20 cellular contexts compared by ENCODE assay signal in the genomic region with DNA sequence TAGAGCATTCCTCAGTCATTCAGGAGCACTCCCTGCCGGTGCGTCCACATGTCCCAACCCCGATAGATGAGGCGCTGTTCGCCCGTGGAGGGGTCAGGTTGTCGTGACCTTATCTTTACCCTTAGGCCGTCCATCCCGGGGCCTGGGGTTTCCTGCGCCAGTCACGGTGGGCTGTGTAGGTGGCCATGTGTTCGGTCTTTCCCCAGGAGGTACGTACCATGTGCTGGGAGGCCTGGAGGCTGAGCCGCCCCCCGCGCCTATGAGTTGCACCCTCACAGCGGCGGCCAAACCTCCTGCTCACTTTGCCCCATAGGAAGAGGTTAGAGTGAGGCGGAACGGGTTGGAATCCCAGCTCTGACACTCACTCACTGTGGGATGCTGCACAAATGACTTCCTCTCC. TPM values are rescaled to one million over a fixed set of nuclear protein-coding genes. Genes with fewer than 3 reads are reported as not detected.
A peak's percentile ranks its signal among the peaks of the same experiment; 100 is the strongest.
DNase-seq lines count a peak whose midpoint lies in the region; ATAC-seq and TF ChIP-seq lines count a peak whose summit lies in the region.
"Had no signal": no experiment of that assay in that cellular context is flagged by ENCODE, and none has a peak within 500 bp of the region (broad histone marks: within the 10 kb centered on the region; RNA-seq: fewer than 3 reads in every experiment).

No MANE protein-coding gene starts in this region.

- H3K4ac ChIP-seq in IMR-90 (ENCODE audit: low read depth, low read length) (no peak overlapping the region; the same call in 1 of the 2 replicates), mesenchymal stem cell (ENCODE audit: low read depth in 1 of 2, low read length in 2 of 2) (no peak overlapping the region), mesendoderm (ENCODE audit: low read depth, low read length) (no peak overlapping the region)

- H3K9me3 ChIP-seq in BLaER1 (no peaks in the 10 kb centered on the region), IMR-90 (ENCODE audit: control insufficient read depth, insufficient read depth, low read length) (no peaks in the 10 kb centered on the region), mesenchymal stem cell (ENCODE audit: control insufficient read depth, low read length) (no peaks in the 10 kb centered on the region)
- H3K9me3 ChIP-seq: Caco-2, HAP-1 had no signal

- no peak for DNase-seq in IMR-90
- peak; percentile 72 for DNase-seq in chondrocyte (ENCODE audit: low spot score)
- DNase-seq in mesenchymal stem cell: no peak
- DNase-seq in mesendoderm: no peak
- DNase-seq: Caco-2; CD4-positive, alpha-beta T cell; DMS79; GDM1; GM23248 had no signal

- no peak overlapping the region for H3K4me3 ChIP-seq in BLaER1
- H3K4me3 ChIP-seq in IMR-90 (ENCODE audit: insufficient read depth, low read depth, low read length): no peak overlapping the region
- H3K4me3 ChIP-seq in mesenchymal stem cell (ENCODE audit: insufficient read depth in 1 of 2, low read depth in 1 of 2, low read length in 2 of 2): no peak overlapping the region
- no peak overlapping the region for H3K4me3 ChIP-seq in mesendoderm (ENCODE audit: low read length)
- H3K4me3 ChIP-seq: GM23248, HAP-1 had no signal

- H3K27ac Mint-ChIP-seq in chondrocyte (ENCODE audit: unreplicated experiment): no peak overlapping the region
- no peak overlapping the region for H3K27ac Mint-ChIP-seq in activated T-helper 17 cell treated with anti-CD3 and anti-CD28 coated beads, Interleukin-2, amount 50 U/mL, for 72 hours
- H3K27ac Mint-ChIP-seq: CD4-positive, alpha-beta T cell; IgD-negative memory B cell had no signal

- no peak overlapping the region for H2BK12ac ChIP-seq in mesenchymal stem cell (ENCODE audit: low read length in 2 of 2)

- H3K36me3 ChIP-seq in BLaER1 (no peaks in the 10 kb centered on the region), IMR-90 (ENCODE audit: control insufficient read depth, insufficient read depth, low read length) (no peaks in the 10 kb centered on the region), mesenchymal stem cell (ENCODE audit: control insufficient read depth in 1 of 2, insufficient read depth in 2 of 2, low read depth in 1 of 2, low read length in 2 of 2) (no peaks in the 10 kb centered on the region), mesendoderm (ENCODE audit: control insufficient read depth, insufficient read depth, low read length) (no peaks in the 10 kb centered on the region)
- H3K36me3 ChIP-seq: HAP-1 had no signal

- dilution Hi-C loops in IMR-90 (cut with HindIII; ENCODE audit: low sequenced_read_pairs, unreplicated experiment): no loop called here

- no peak for ATAC-seq in IMR-90 (ENCODE audit: low read depth)
- no peak for ATAC-seq in activated T-helper 17 cell treated with anti-CD3 and anti-CD28 coated beads, Interleukin-2, amount 50 U/mL, for 72 hours (replicated peaks)
- no peak for ATAC-seq in HG02852 (IDR thresholded peaks at IDR 0.05; ENCODE audit: unreplicated experiment)

- H3K9me1 ChIP-seq in IMR-90 (ENCODE audit: insufficient read depth, low read length): no peaks in the 10 kb centered on the region

- H3K4me1 ChIP-seq in BLaER1 (peaks cover 84% of the 10 kb centered on the region), IMR-90 (ENCODE audit: control insufficient read depth, insufficient read depth, low read length) (peaks cover 2% of the 10 kb centered on the region; the same call in 1 of the 2 replicates), mesenchymal stem cell (ENCODE audit: control insufficient read depth, insufficient read depth, low read depth, low read length) (peaks cover 11% of the 10 kb centered on the region), mesendoderm (ENCODE audit: control insufficient read depth, low read depth, low read length) (no peaks in the 10 kb centered on the region)
- H3K4me1 ChIP-seq: HAP-1 had no signal

- H3K14ac ChIP-seq in IMR-90 (replicated peaks; ENCODE audit: low read depth, low read length) (no peak overlapping the region), mesenchymal stem cell (ENCODE audit: low read length in 2 of 2) (no peak overlapping the region)

- H3K9ac ChIP-seq in BLaER1 (no peak overlapping the region), IMR-90 (ENCODE audit: low read depth, low read length) (no peak overlapping the region), mesenchymal stem cell (ENCODE audit: low read length) (no peak overlapping the region), mesendoderm (ENCODE audit: low read length) (no peak overlapping the region)
- H3K9ac ChIP-seq: GM23248 had no signal

- H3K79me1 ChIP-seq in IMR-90 (ENCODE audit: low read depth in 1 of 2, low read length in 2 of 2) (no peaks in the 10 kb centered on the region), mesenchymal stem cell (replicated peaks; ENCODE audit: low read length, poor library complexity, severe bottlenecking) (no peaks in the 10 kb centered on the region), mesendoderm (ENCODE audit: low read length) (no peaks in the 10 kb centered on the region)

- H3K56ac ChIP-seq in IMR-90 (ENCODE audit: extremely low read depth, insufficient read depth, low read length) (no peak overlapping the region), mesendoderm (ENCODE audit: low read length) (no peak overlapping the region)

- POLR2A ChIA-PET in IMR-90 (lab: Charles Lee; ENCODE audit: unreplicated experiment): no interaction called here

- in situ Hi-C loops in IMR-90 (cut with MboI; ENCODE audit: low sequenced_read_pairs): no loop called here

- no peaks in the 10 kb centered on the region for H3K79me2 ChIP-seq in mesendoderm (ENCODE audit: control insufficient read depth, insufficient read depth, low read length)

- BruUV-seq in IMR-90 (replicated peaks; lab: Mats Ljungman, UMichigan): no TSS peak

- TF ChIP-seq CTCF in IMR-90 (conservative IDR thresholded peaks at IDR 0.05; ENCODE audit: low read depth, low read length): no peak
- no peak for TF ChIP-seq CTCF in chondrocyte (IDR thresholded peaks at IDR 0.05)

- H4K8ac ChIP-seq in IMR-90 (ENCODE audit: low read depth in 2 of 2, low read length in 2 of 2) (no peak overlapping the region), mesenchymal stem cell (ENCODE audit: low read length) (no peak overlapping the region), mesendoderm (ENCODE audit: low read depth, low read length) (no peak overlapping the region)

- H4K20me1 ChIP-seq in BLaER1 (no peaks in the 10 kb centered on the region), IMR-90 (ENCODE audit: insufficient read depth, low read length) (no peaks in the 10 kb centered on the region)

- H3K27me3 ChIP-seq in BLaER1: peaks cover 9% of the 10 kb centered on the region; the same call in 1 of the 2 replicates
- H3K27me3 ChIP-seq in IMR-90 (ENCODE audit: control insufficient read depth, insufficient read depth, low read length): peaks cover under 1% of the 10 kb centered on the region; the same call in 1 of the 2 replicates
- H3K27me3 ChIP-seq in mesenchymal stem cell (ENCODE audit: control insufficient read depth in 1 of 2, insufficient read depth in 1 of 2, low read length in 2 of 2): peaks cover 0 to 44% of the 10 kb centered on the region in 2 experiments
- H3K27me3 ChIP-seq in mesendoderm (ENCODE audit: insufficient read depth, low read length, poor library complexity): no peaks in the 10 kb centered on the region

- no peaks in the 10 kb centered on the region for H3K36me3 Mint-ChIP-seq in chondrocyte (ENCODE audit: low read depth)
- H3K36me3 Mint-ChIP-seq in activated T-helper 17 cell treated with anti-CD3 and anti-CD28 coated beads, Interleukin-2, amount 50 U/mL, for 72 hours (ENCODE audit: low read depth): no peaks in the 10 kb centered on the region
- H3K36me3 Mint-ChIP-seq: IgD-negative memory B cell had no signal

- no peak for TF ChIP-seq POLR2A in IMR-90 (IDR thresholded peaks at IDR 0.05; ENCODE audit: low read depth, low read length)

- no CpG with 5 or more reads among the region's 20 CpGs for WGBS in IMR-90 (ENCODE audit: extremely low coverage in 2 of 2, insufficient read length in 1 of 2), 2 experiments
- 94% methylated on average over 20 of the region's 20 CpGs for WGBS in mesenchymal stem cell
- WGBS in mesendoderm (ENCODE audit: extremely low coverage, insufficient coverage, low lambda C conversion rate): no CpG with 5 or more reads among the region's 20 CpGs

- no peak for TF ChIP-seq RAD21 in IMR-90 (IDR thresholded peaks at IDR 0.05; ENCODE audit: low read length)

- no peaks in the 10 kb centered on the region for H3K9me3 Mint-ChIP-seq in chondrocyte (ENCODE audit: low read depth)
- H3K9me3 Mint-ChIP-seq in activated T-helper 17 cell treated with anti-CD3 and anti-CD28 coated beads, Interleukin-2, amount 50 U/mL, for 72 hours: no peaks in the 10 kb centered on the region
- H3K9me3 Mint-ChIP-seq: CD4-positive, alpha-beta T cell had no signal

- H2BK20ac ChIP-seq in IMR-90 (ENCODE audit: low read depth, low read length): peak overlapping the region; percentile 18; the same call in 1 of the 2 replicates

- H3K27ac ChIP-seq in BLaER1: peak overlapping the region; percentile 89; the same call in 1 of the 2 replicates
- no peak overlapping the region for H3K27ac ChIP-seq in IMR-90 (ENCODE audit: insufficient read depth, low read length)
- no peak overlapping the region for H3K27ac ChIP-seq in mesenchymal stem cell (ENCODE audit: low read length, poor library complexity, severe bottlenecking)
- H3K27ac ChIP-seq in mesendoderm (ENCODE audit: low read depth, low read length): no peak overlapping the region
- H3K27ac ChIP-seq: C4-2B, GM23248, HL-60 had no signal

- H2AFZ ChIP-seq in IMR-90 (replicated peaks; ENCODE audit: low read length, poor library complexity) (no peak overlapping the region), mesenchymal stem cell (ENCODE audit: low read depth, low read length) (no peak overlapping the region)
- H2AFZ ChIP-seq: GM23248 had no signal

- intact Hi-C loops in IMR-90 (cut with micrococcal nuclease): loop anchor here (2.0 kb wide), 1 partner anchor 290 kb away; no protein-coding TSS in a partner anchor

- no peak overlapping the region for H2AK5ac ChIP-seq in IMR-90 (ENCODE audit: low read depth, low read length)
- H2AK5ac ChIP-seq in mesenchymal stem cell (ENCODE audit: low read length, severe bottlenecking): no peak overlapping the region
- no peak overlapping the region for H2AK5ac ChIP-seq in mesendoderm (ENCODE audit: low read length)

- H3K4me2 ChIP-seq in BLaER1 (peak overlapping the region; percentile 98), IMR-90 (ENCODE audit: low read depth, low read length) (no peak overlapping the region), mesenchymal stem cell (ENCODE audit: low read length, poor library complexity, severe bottlenecking) (no peak overlapping the region), mesendoderm (ENCODE audit: low read length) (no peak overlapping the region)

- peaks cover 16% of the 10 kb centered on the region for H3K4me1 Mint-ChIP-seq in chondrocyte (ENCODE audit: low read depth)
- H3K4me1 Mint-ChIP-seq in activated T-helper 17 cell treated with anti-CD3 and anti-CD28 coated beads, Interleukin-2, amount 50 U/mL, for 72 hours: no peaks in the 10 kb centered on the region

- H2BK120ac ChIP-seq in IMR-90 (ENCODE audit: low read depth, low read length) (no peak overlapping the region), mesenchymal stem cell (ENCODE audit: low read depth, low read length) (no peak overlapping the region), mesendoderm (ENCODE audit: low read depth, low read length) (no peak overlapping the region)

- H4K5ac ChIP-seq in IMR-90 (ENCODE audit: low read depth, low read length): no peak overlapping the region
- no peak overlapping the region for H4K5ac ChIP-seq in mesendoderm (ENCODE audit: low read length)

- no peaks in the 10 kb centered on the region for H3K27me3 Mint-ChIP-seq in chondrocyte (ENCODE audit: low read depth)
- no peaks in the 10 kb centered on the region for H3K27me3 Mint-ChIP-seq in activated T-helper 17 cell treated with anti-CD3 and anti-CD28 coated beads, Interleukin-2, amount 50 U/mL, for 72 hours
- H3K27me3 Mint-ChIP-seq: CD4-positive, alpha-beta T cell had no signal

- no peak overlapping the region for H3K18ac ChIP-seq in IMR-90 (ENCODE audit: low read depth, low read length)
- no peak overlapping the region for H3K18ac ChIP-seq in mesenchymal stem cell (ENCODE audit: low read depth in 1 of 2, low read length in 2 of 2)
- no peak overlapping the region for H3K18ac ChIP-seq in mesendoderm (ENCODE audit: low read length)

- no peak overlapping the region for H2BK15ac ChIP-seq in IMR-90 (ENCODE audit: low read depth, low read length)
- H2BK15ac ChIP-seq in mesenchymal stem cell (ENCODE audit: low read depth, poor library complexity, severe bottlenecking): peak overlapping the region; percentile 57
- H2BK15ac ChIP-seq in mesendoderm (replicated peaks; ENCODE audit: low read depth): no peak overlapping the region

- H3K4me3 Mint-ChIP-seq in chondrocyte (ENCODE audit: unreplicated experiment): no peak overlapping the region
- no peak overlapping the region for H3K4me3 Mint-ChIP-seq in activated T-helper 17 cell treated with anti-CD3 and anti-CD28 coated beads, Interleukin-2, amount 50 U/mL, for 72 hours
- H3K4me3 Mint-ChIP-seq: B cell had no signal

- CTCF ChIA-PET in IMR-90 (lab: Yijun Ruan, JAX): interaction anchor here (0.7 kb wide), 1 partner anchor 67 kb away, joined by 3 read pairs; no protein-coding TSS in a partner anchor

- H2BK5ac ChIP-seq in IMR-90 (ENCODE audit: low read depth, low read length, poor library complexity, severe bottlenecking) (no peak overlapping the region), mesenchymal stem cell (ENCODE audit: low read depth, low read length, poor library complexity, severe bottlenecking) (no peak overlapping the region), mesendoderm (ENCODE audit: low read length) (no peak overlapping the region)

- H3K23ac ChIP-seq in IMR-90 (ENCODE audit: low read depth, low read length) (no peak overlapping the region), mesenchymal stem cell (ENCODE audit: low read length in 2 of 2) (no peak overlapping the region), mesendoderm (ENCODE audit: low read length) (no peak overlapping the region)

- H4K91ac ChIP-seq in IMR-90 (ENCODE audit: insufficient read depth, low read depth, low read length) (no peak overlapping the region), mesenchymal stem cell (ENCODE audit: low read length) (peak overlapping the region; percentile 27)

- no peak overlapping the region for H2AK9ac ChIP-seq in IMR-90 (replicated peaks; ENCODE audit: low read depth, low read length, poor library complexity)

RNA-seq across cellular contexts. Expression of gene UMODL1, which starts 35.3 kb away (rescaled TPM):
- total RNA-seq in IMR-90 (2012; rRNA removed) (not detected in 2 replicates), chondrocyte (0.29 TPM in 1 of 3 replicates, not detected in the others)
- polyA plus RNA-seq in IMR-90 (2012; rRNA removed): 0.02 TPM in 1 of 2 replicates, not detected in the other
- 0.03 TPM in 1 of 2 replicates, not detected in the other for polyA plus RNA-seq in IMR-90 (2012; cell fraction: cytosol; rRNA removed)
- polyA plus RNA-seq in IMR-90 (2012; cell fraction: nucleus; rRNA removed; ENCODE audit: low replicate concordance): 0.04 and 0.07 TPM in 2 replicates
- 0.07 TPM for polyA plus RNA-seq in mesenchymal stem cell (2013, experiment 1 of 2)
- 0.07 TPM for polyA plus RNA-seq in mesenchymal stem cell (2013, experiment 2 of 2)
- under 1 TPM in 1 of 2 donors, not detected in 1; 0.11 TPM for total RNA-seq in activated T-helper 17 cell treated with anti-CD3 and anti-CD28 coated beads, Interleukin-2, amount 50 U/mL, for 72 hours
- polyA plus RNA-seq in mesendoderm (2013, experiment 1 of 2): 0.07 TPM
- polyA plus RNA-seq in mesendoderm (2013, experiment 2 of 2): 0.07 TPM
- total RNA-seq: A172, GM23248, H4, HT1080 had no signal
- polyA plus RNA-seq: GM23248 had no signal
